Comparison of ENCODE assay signal across 17 cellular contexts in genomic region chr1:119093721-119094120, GRCh38. TPM values are rescaled to one million over a fixed set of nuclear protein-coding genes. Genes with fewer than 3 reads are reported as not detected.
DNase-seq lines count a peak whose midpoint lies in the region; ATAC-seq, FAIRE-seq and TF ChIP-seq lines count a peak whose summit lies in the region.
"Had no signal": no experiment of that assay in that cellular context is flagged by ENCODE, and none has a peak within 500 bp of the region (broad histone marks: within the 10 kb centered on the region; RNA-seq: fewer than 3 reads in every experiment).

No MANE protein-coding gene starts in this region.

- H3K9me2 ChIP-seq in PC-3 (replicated peaks; ENCODE audit: low read length) = no peaks in the 10 kb centered on the region

- no peak overlapping the region for H3K4me3 ChIP-seq in PC-3 (ENCODE audit: low read length)

- no peaks in the 10 kb centered on the region for H3F3A ChIP-seq in PC-3 (ENCODE audit: low read length, unreplicated experiment)

- H3K36me3 ChIP-seq in PC-3 (ENCODE audit: low read depth, low read length) = no peaks in the 10 kb centered on the region

- H3K4me3 Mint-ChIP-seq in activated CD4-positive, alpha-beta memory T cell treated with anti-CD3 and anti-CD28 coated beads for 36 hours = no peak overlapping the region
- H3K4me3 Mint-ChIP-seq: B cell; CD4-positive, alpha-beta T cell had no signal

- peaks cover 21% of the 10 kb centered on the region for H3K9me3 Mint-ChIP-seq in activated CD4-positive, alpha-beta memory T cell treated with anti-CD3 and anti-CD28 coated beads for 36 hours

- H3K4me2 ChIP-seq in PC-3 (ENCODE audit: low read length) = no peak overlapping the region

- no peaks in the 10 kb centered on the region for H3K27me3 Mint-ChIP-seq in activated CD4-positive, alpha-beta memory T cell treated with anti-CD3 and anti-CD28 coated beads for 36 hours
- H3K27me3 Mint-ChIP-seq: B cell; CD4-positive, alpha-beta T cell had no signal

- no peaks in the 10 kb centered on the region for H4K20me1 ChIP-seq in PC-3 (ENCODE audit: low read length)

- H3K27ac ChIP-seq in PC-3 (ENCODE audit: low read length) = no peak overlapping the region

- H2AFZ ChIP-seq in PC-3 (ENCODE audit: low read length) = no peak overlapping the region

- FAIRE-seq in H54 (lab: Jason Lieb, UNC) (peak; percentile 43), GM19239 (lab: Jason Lieb, UNC) (no peak)
- FAIRE-seq: D721Med had no signal

- TF ChIP-seq CTCF in PC-3 (conservative IDR thresholded peaks at IDR 0.05; ENCODE audit: low read depth, low read length) = no peak

- H3K4me1 Mint-ChIP-seq in activated CD4-positive, alpha-beta memory T cell treated with anti-CD3 and anti-CD28 coated beads for 36 hours (ENCODE audit: low read depth) = no peaks in the 10 kb centered on the region
- H3K4me1 Mint-ChIP-seq: B cell had no signal

- peak; percentile 50 for DNase-seq in EL
- no peak for DNase-seq in H54 (ENCODE audit: insufficient read length, low spot score)
- DNase-seq in PC-3 = peak; percentile 7
- DNase-seq in left colon = no peak
- no peak for DNase-seq in GM19239 (ENCODE audit: insufficient read length, low spot score)
- no peak for DNase-seq in activated CD4-positive, alpha-beta memory T cell treated with anti-CD3 and anti-CD28 coated beads for 36 hours
- DNase-seq: CD4-positive, alpha-beta T cell; DND-41; HCEC 1CT; NCI-H146; NCI-H345; NCI-H69; SHP77 treated with DMSO at 0.1 percent for 48 hours had no signal

- no TSS peak for BruUV-seq in PC-3 (replicated peaks; lab: Mats Ljungman, UMichigan)

- no peaks in the 10 kb centered on the region for H3K27me3 ChIP-seq in PC-3 (ENCODE audit: low read length)

- CTCF ChIA-PET in PC-3 (lab: Charles Lee) = no interaction called here
- CTCF ChIA-PET in activated CD4-positive, alpha-beta memory T cell treated with anti-CD3 and anti-CD28 coated beads for 36 hours (lab: Charles Lee) = no interaction called here

- peaks cover 19% of the 10 kb centered on the region for H3K36me3 Mint-ChIP-seq in activated CD4-positive, alpha-beta memory T cell treated with anti-CD3 and anti-CD28 coated beads for 36 hours

- no peaks in the 10 kb centered on the region for H3K9me3 ChIP-seq in PC-3 (ENCODE audit: low read length)

- TF ChIP-seq POLR2A in H54 (IDR thresholded peaks at IDR 0.05; ENCODE audit: low read depth, low read length) = no peak

- ATAC-seq in PC-3 (no peak), left colon (peak; percentile 51), HG03571 (IDR thresholded peaks at IDR 0.05; ENCODE audit: unreplicated experiment) (no peak)
- ATAC-seq: Panc1 had no signal

- no peak overlapping the region for H3K9ac ChIP-seq in PC-3 (ENCODE audit: low read length)

- intact Hi-C loops in PC-3 (cut with micrococcal nuclease) (no loop called here), left colon (cut with DNase I, micrococcal nuclease) (no loop called here)
- intact Hi-C loops in activated CD4-positive, alpha-beta memory T cell treated with anti-CD3 and anti-CD28 coated beads for 36 hours (cut with micrococcal nuclease) = no loop called here

- POLR2A ChIA-PET in PC-3 (lab: Charles Lee; ENCODE audit: unreplicated experiment) = no interaction called here
- POLR2A ChIA-PET in activated CD4-positive, alpha-beta memory T cell treated with anti-CD3 and anti-CD28 coated beads for 36 hours (lab: Charles Lee) = no interaction called here

- no peaks in the 10 kb centered on the region for H3K4me1 ChIP-seq in PC-3 (ENCODE audit: insufficient read depth, low read length)

- no peak overlapping the region for H3K27ac Mint-ChIP-seq in activated CD4-positive, alpha-beta memory T cell treated with anti-CD3 and anti-CD28 coated beads for 36 hours
- H3K27ac Mint-ChIP-seq: B cell; CD4-positive, alpha-beta T cell had no signal

- H3K79me2 ChIP-seq in PC-3 (ENCODE audit: low read length) = no peaks in the 10 kb centered on the region

RNA-seq across cellular contexts. Expression of gene WARS2, which starts 46.7 kb away (rescaled TPM):
- total RNA-seq in PC-3 (2014; rRNA removed) = 16.8 and 18.1 TPM in 2 replicates
- total RNA-seq in left colon = 10 to 100 TPM; 13.5 to 13.7 TPM
- total RNA-seq in activated CD4-positive, alpha-beta memory T cell treated with anti-CD3 and anti-CD28 coated beads for 36 hours = 10 to 100 TPM; 16.7 to 18.2 TPM

Comparison
In these comparisons a context has a peak if more than half of its experiments do, and no peak if none do; other contexts are left out.
1. DNase-seq: peak in EL (single experiment) and PC-3 (single experiment); none in H54 (single experiment), left colon (0 of 2), GM19239 (single experiment) and activated CD4-positive, alpha-beta memory T cell treated with anti-CD3 and anti-CD28 coated beads for 36 hours (single experiment).